ENCODE assay signal across 27 cellular contexts in genomic region chr1:50129201-50129600, GRCh38. TPM values are rescaled to one million over a fixed set of nuclear protein-coding genes. Genes with fewer than 3 reads are reported as not detected.
"Had no signal": no experiment of that assay in that cellular context is flagged by ENCODE, and none has a peak within 500 bp of the region (broad histone marks: within the 10 kb centered on the region; RNA-seq: fewer than 3 reads in every experiment).

No MANE protein-coding gene starts in this region.

- DNase-seq: activated CD4-positive, alpha-beta T cell treated with anti-CD3 and anti-CD28 coated beads for 48 hours; activated CD4-positive, alpha-beta T cell treated with anti-CD3 and anti-CD28 coated beads, Interleukin-2, amount 50 U/mL, for 4 hours; activated CD4-positive, CD25-positive, alpha-beta regulatory T cell treated with anti-CD3 and anti-CD28 coated beads, Interleukin-2, amount 50 U/mL, for 72 hours; activated CD8-positive, alpha-beta memory T cell treated with anti-CD3 and anti-CD28 coated beads, Interleukin-2, amount 50 U/mL, for 48 hours; activated CD8-positive, alpha-beta T cell treated with anti-CD3 and anti-CD28 coated beads, Interleukin-2, amount 10 ng/mL, durations not matched to agents 7 days and 5 days; activated naive CD4-positive, alpha-beta T cell treated with anti-CD3 and anti-CD28 coated beads, Interleukin-2, amount 50 U/mL, for 16 hours; activated naive CD8-positive, alpha-beta T cell treated with anti-CD3 and anti-CD28 coated beads, Interleukin-2, amount 10 ng/mL, durations not matched to agents 7 days and 5 days; activated T-cell treated with anti-CD3 and anti-CD28 coated beads, Interleukin-2, amount 50 U/mL, for 1 hour; adrenal gland; anterior cingulate cortex; cerebellar nuclear complex; NCI-H1092; NCI-H146; NCI-H187 treated with DMSO at 0.1 percent for 48 hours; NCI-H446; NCI-H524 treated with DMSO at 0.1 percent for 48 hours; NCI-H774; NK-92 treated with Interleukin-12 subunit alpha and Interleukin-12 subunit beta, amount 100 ng/mL, for 24 hours; OCI-M1; RPMI8226; T-helper 1 cell had no signal

- ATAC-seq: activated CD8-positive, alpha-beta T cell treated with anti-CD3 and anti-CD28 coated beads, Interleukin-2, amount 10 ng/mL, durations not matched to agents 7 days and 5 days; Panc1; Right ventricle myocardium inferior had no signal

- H3K27ac ChIP-seq: adrenal gland, KMS-11, SK-N-MC had no signal

- H3K36me3 Mint-ChIP-seq: activated naive CD8-positive, alpha-beta T cell treated with anti-CD3 and anti-CD28 coated beads, Interleukin-2, amount 10 ng/mL, durations not matched to agents 7 days and 5 days had no signal

- H3K4me3 Mint-ChIP-seq: activated CD8-positive, alpha-beta T cell treated with anti-CD3 and anti-CD28 coated beads, Interleukin-2, amount 10 ng/mL, durations not matched to agents 7 days and 5 days; activated naive CD8-positive, alpha-beta T cell treated with anti-CD3 and anti-CD28 coated beads, Interleukin-2, amount 10 ng/mL, durations not matched to agents 7 days and 5 days had no signal

- H3K4me3 ChIP-seq: adrenal gland, SK-N-MC had no signal

- H3K27ac Mint-ChIP-seq: activated CD8-positive, alpha-beta T cell treated with anti-CD3 and anti-CD28 coated beads, Interleukin-2, amount 10 ng/mL, durations not matched to agents 7 days and 5 days; activated naive CD8-positive, alpha-beta T cell treated with anti-CD3 and anti-CD28 coated beads, Interleukin-2, amount 10 ng/mL, durations not matched to agents 7 days and 5 days had no signal

- H3K4me1 Mint-ChIP-seq: activated naive CD8-positive, alpha-beta T cell treated with anti-CD3 and anti-CD28 coated beads, Interleukin-2, amount 10 ng/mL, durations not matched to agents 7 days and 5 days had no signal

- H3K9me3 Mint-ChIP-seq: activated naive CD8-positive, alpha-beta T cell treated with anti-CD3 and anti-CD28 coated beads, Interleukin-2, amount 10 ng/mL, durations not matched to agents 7 days and 5 days had no signal

RNA-seq across cellular contexts. Expression of gene ELAVL4, which starts 20.5 kb away (rescaled TPM):
- total RNA-seq: activated CD8-positive, alpha-beta T cell treated with anti-CD3 and anti-CD28 coated beads, Interleukin-2, amount 10 ng/mL, durations not matched to agents 7 days and 5 days; activated naive CD8-positive, alpha-beta T cell treated with anti-CD3 and anti-CD28 coated beads, Interleukin-2, amount 10 ng/mL, durations not matched to agents 7 days and 5 days; MCF 10A; Right ventricle myocardium inferior; T-helper 2 cell treated with Interferon-gamma antibody and Interleukin-4, amounts not matched to agents 100 ng/mL and 5 ng/mL, for 36 hours had no signal
